In genomic region chr20:62064788-62065668, GRCh38 we compare ENCODE assay signal across 8 cellular contexts. TPM values are rescaled to one million over a fixed set of nuclear protein-coding genes. Genes with fewer than 3 reads are reported as not detected.
DNase-seq lines count a peak whose midpoint lies in the region; ATAC-seq and TF ChIP-seq lines count a peak whose summit lies in the region.

No MANE protein-coding gene starts in this region.

- H3K27me3 Mint-ChIP-seq in memory B cell = peaks cover 1% of the 10 kb centered on the region
- peaks cover 10 to 20% (median 12%) of the 10 kb centered on the region in 3 donors for H3K27me3 Mint-ChIP-seq in immature natural killer cell (ENCODE audit: low read depth in 3 of 3)

- peak; percentile 5 for DNase-seq in NCI-H2171 (lab: John Stamatoyannopoulos, UW)
- no peak for DNase-seq in NCI-H2171 treated with DMSO at 0.1 percent for 48 hours (lab: John Stamatoyannopoulos, UW)
- no peak for DNase-seq in Jurkat, Clone E6-1 (ENCODE audit: low read depth, low spot score)
- no peak for DNase-seq in cardiac fibroblast (ENCODE audit: low read depth in 2 of 2)
- no peak for DNase-seq in memory B cell (ENCODE audit: low spot score in 2 of 2)
- DNase-seq in immature natural killer cell = no peak
- DNase-seq in epidermal melanocyte (ENCODE audit: insufficient read length, low spot score) = no peak

- peak overlapping the region; percentile 51 for H3K4me3 ChIP-seq in Jurkat, Clone E6-1 (ENCODE audit: low read length)
- H3K4me3 ChIP-seq in cardiac fibroblast (replicated peaks in 1 of 2; ENCODE audit: low read depth in 2 of 2, low read length in 2 of 2) = peak overlapping the region; percentile 36 to 60

- TF ChIP-seq CTCF in cardiac fibroblast (IDR thresholded peaks at IDR 0.05; ENCODE audit: low read depth, low read length) = no peak

- ATAC-seq in GM21723 (IDR thresholded peaks at IDR 0.05; ENCODE audit: unreplicated experiment) (peak; percentile 3), memory B cell (ENCODE audit: low read depth) (peak; percentile 21)

- H3K27ac Mint-ChIP-seq in memory B cell (peak overlapping the region; percentile 55), immature natural killer cell (no peak overlapping the region)

- H3K4me3 Mint-ChIP-seq in memory B cell (peak overlapping the region; percentile 34), immature natural killer cell (peak overlapping the region in 2 of 5 donors; percentile 38 to 80)

- H3K9me3 Mint-ChIP-seq in memory B cell (no peaks in the 10 kb centered on the region), immature natural killer cell (no peaks in the 10 kb centered on the region)

- H3K4me1 Mint-ChIP-seq in memory B cell = peaks cover 32% of the 10 kb centered on the region
- peaks cover 46 to 58% of the 10 kb centered on the region in 2 donors for H3K4me1 Mint-ChIP-seq in immature natural killer cell

- H3K36me3 Mint-ChIP-seq in memory B cell = no peaks in the 10 kb centered on the region
- H3K36me3 Mint-ChIP-seq in immature natural killer cell = peaks cover 0 to 4% (median 0%) of the 10 kb centered on the region in 3 donors

RNA-seq across cellular contexts. Expression of gene TAF4, which starts 0.7 kb away (rescaled TPM):
- 29.5 TPM for polyA plus RNA-seq in Jurkat, Clone E6-1 (2012; ENCODE audit: insufficient read depth, insufficient read length)
- 1 to 10 TPM in 2 of 3 donors, under 1 TPM in 1; 0.04 to 3.2 (median 1.1) TPM for polyA plus RNA-seq in immature natural killer cell

RNA-seq across cellular contexts. Expression of gene LSM14B, which starts 57.2 kb away (rescaled TPM):
- polyA plus RNA-seq in Jurkat, Clone E6-1 (2012; ENCODE audit: insufficient read depth, insufficient read length) = 60.7 TPM
- 1 to 10 TPM in 2 of 3 donors, under 1 TPM in 1; 0.19 to 1.9 (median 1.4) TPM for polyA plus RNA-seq in immature natural killer cell
